In genomic region chr1:156241311-156241811, GRCh38 we compare ENCODE assay signal across 9 cellular contexts. TPM values are rescaled to one million over a fixed set of nuclear protein-coding genes. Genes with fewer than 3 reads are reported as not detected.
DNase-seq lines count a peak whose midpoint lies in the region; ATAC-seq, FAIRE-seq and TF ChIP-seq lines count a peak whose summit lies in the region.
"Had no signal": no experiment of that assay in that cellular context is flagged by ENCODE, and none has a peak within 500 bp of the region (broad histone marks: within the 10 kb centered on the region; RNA-seq: fewer than 3 reads in every experiment).

No MANE protein-coding gene starts in this region.

- H3K36me3 ChIP-seq in K562 (ENCODE audit: control insufficient read depth, insufficient read depth, low read length): peaks cover 24% of the 10 kb centered on the region; the same call in 2 of the 3 replicates

- intact Hi-C loops in K562 (cut with micrococcal nuclease): no loop called here

- no peaks in the 10 kb centered on the region for H3K9me3 Mint-ChIP-seq in activated naive CD4-positive, alpha-beta T cell treated with anti-CD3 and anti-CD28 coated beads, Interleukin-2, amount 50 U/mL, for 72 hours
- no peaks in the 10 kb centered on the region for H3K9me3 Mint-ChIP-seq in type B pancreatic cell

- no peaks in the 10 kb centered on the region; the same call in 1 of the 2 replicates for H4K20me1 ChIP-seq in K562 (replicated peaks; ENCODE audit: control insufficient read depth, insufficient read depth, low read length)

- no peak for FAIRE-seq in K562 (lab: Jason Lieb, UNC)

- ATAC-seq in activated naive CD4-positive, alpha-beta T cell treated with anti-CD3 and anti-CD28 coated beads, Interleukin-2, amount 50 U/mL, for 72 hours: no peak
- ATAC-seq in K562: peak; percentile 10; the same call in 1 of the 3 replicates

- in situ Hi-C loops in K562 (cut with MboI): no loop called here

- peaks cover 3% of the 10 kb centered on the region for H3K9me1 ChIP-seq in K562 (ENCODE audit: control insufficient read depth, insufficient read depth, low read length)

- no peaks in the 10 kb centered on the region for H3K4me1 Mint-ChIP-seq in type B pancreatic cell (ENCODE audit: unreplicated experiment)

- H3K36me3 Mint-ChIP-seq in activated naive CD4-positive, alpha-beta T cell treated with anti-CD3 and anti-CD28 coated beads, Interleukin-2, amount 50 U/mL, for 72 hours: peaks cover 9 to 22% of the 10 kb centered on the region in 2 donors
- peaks cover 10% of the 10 kb centered on the region for H3K36me3 Mint-ChIP-seq in type B pancreatic cell

- H3K79me2 ChIP-seq in K562 (ENCODE audit: control insufficient read depth, insufficient read depth, low read length): no peaks in the 10 kb centered on the region

- no peak overlapping the region for H2AFZ ChIP-seq in K562 (ENCODE audit: low read depth, low read length)

- POLR2A ChIA-PET in K562 (lab: Yijun Ruan, JAX): interaction anchor here (0.5 to 2.0 kb wide), 4 partner anchors 9 to 268 kb away, joined by 3 to 7 read pairs (median 3); no protein-coding TSS in a partner anchor

- peak overlapping the region in 1 of 2 experiments; percentile 19; a peak in 2 of 4 replicates for H3K9ac ChIP-seq in K562 (ENCODE audit: insufficient read depth in 1 of 2, low read depth in 2 of 2, low read length in 2 of 2)

- no peak for TF ChIP-seq RAD21 in K562 (CRISPR knock-in tag; conservative IDR thresholded peaks at IDR 0.05 in 1 of 2, IDR thresholded peaks at IDR 0.05 in 1 of 2)

- no peak overlapping the region for H3K4me3 ChIP-seq in K562
- H3K4me3 ChIP-seq: tibial nerve had no signal

- H3K27ac Mint-ChIP-seq in activated naive CD4-positive, alpha-beta T cell treated with anti-CD3 and anti-CD28 coated beads, Interleukin-2, amount 50 U/mL, for 72 hours: peak overlapping the region; percentile 22 to 58
- no peak overlapping the region for H3K27ac Mint-ChIP-seq in type B pancreatic cell

- H3K4me2 ChIP-seq in K562 (ENCODE audit: insufficient read depth, low read length): no peak overlapping the region

- H3K9me3 ChIP-seq in K562 (replicated peaks; ENCODE audit: control insufficient read depth, insufficient read depth, low read depth, low read length): no peaks in the 10 kb centered on the region
- H3K9me3 ChIP-seq: tibial nerve had no signal

- no peak for DNase-seq in activated naive CD4-positive, alpha-beta T cell treated with anti-CD3 and anti-CD28 coated beads, Interleukin-2, amount 50 U/mL, for 72 hours (ENCODE audit: low spot score in 2 of 2)
- no peak for DNase-seq in activated naive CD4-positive, alpha-beta T cell (lab: John Stamatoyannopoulos, UW)
- DNase-seq in K562 (ENCODE audit: extremely low read depth in 1 of 4, low spot score in 3 of 4) (no peak), stromal cell of bone marrow (ENCODE audit: low read depth) (peak; percentile 36), type B pancreatic cell (ENCODE audit: extremely low spot score, unreplicated experiment) (no peak)
- DNase-seq in activated effector memory CD4-positive, alpha-beta T cell treated with anti-CD3 and anti-CD28 coated beads, Interleukin-2, amount 50 U/mL, for 16 hours: no peak
- DNase-seq: SIG-M5; stimulated activated CD4-positive, alpha-beta T cell treated with anti-CD3 and anti-CD28 coated beads, Interleukin-2, amount 100 ng/mL, for 24 hours had no signal

- H3K27ac ChIP-seq in K562 (ENCODE audit: extremely low read depth, low read depth, low read length): no peak overlapping the region

- TF ChIP-seq POLR2A in K562 (conservative IDR thresholded peaks at IDR 0.05): 0 out of 2 replicates have a peak, but pooled peaks have one; percentile 37

- H3K4me3 Mint-ChIP-seq in type B pancreatic cell: no peak overlapping the region

- BruUV-seq in K562 (replicated peaks; lab: Mats Ljungman, UMichigan): no TSS peak

- peaks cover 0 to 35% of the 10 kb centered on the region in 2 experiments; a peak in 2 of 5 replicates for H3K4me1 ChIP-seq in K562 (replicated peaks in 1 of 2; ENCODE audit: control insufficient read depth in 2 of 2, insufficient read depth in 2 of 2, low read length in 2 of 2)

- CTCF ChIA-PET in K562 (lab: Yijun Ruan, JAX; ENCODE audit: low intra/inter-chr PET ratio): no interaction called here

- TF ChIP-seq EP300 in K562 (IDR thresholded peaks at IDR 0.05; ENCODE audit: low read length): no peak

- no peaks in the 10 kb centered on the region for H3K27me3 ChIP-seq in K562 (ENCODE audit: control insufficient read depth in 2 of 2, insufficient read depth in 2 of 2, low read length in 2 of 2)
- H3K27me3 ChIP-seq: tibial nerve had no signal

- 54% methylated on average over 15 of the region's 15 CpGs for WGBS in K562 (ENCODE audit: insufficient coverage, low coverage, missing lambda C conversion rate)

- TF ChIP-seq CTCF in K562 (IDR thresholded peaks at IDR 0.05 in 2 of 3, conservative IDR thresholded peaks at IDR 0.05 in 1 of 3; ENCODE audit: insufficient read depth in 2 of 3, low read depth in 1 of 3, low read length in 3 of 3) (no peak), type B pancreatic cell (conservative IDR thresholded peaks at IDR 0.05) (no peak)

- no peaks in the 10 kb centered on the region for H3K27me3 Mint-ChIP-seq in type B pancreatic cell

RNA-seq across cellular contexts. Expression of gene BGLAP, which starts 0.6 kb away (rescaled TPM):
- 1 to 10 TPM; 4.3 to 9.7 TPM for total RNA-seq in activated naive CD4-positive, alpha-beta T cell treated with anti-CD3 and anti-CD28 coated beads, Interleukin-2, amount 50 U/mL, for 72 hours
- 3.2 and 9.2 TPM in 2 replicates for total RNA-seq in K562 (2011; cell fraction: chromatin; rRNA removed; ENCODE audit: low replicate concordance)
- 5.9 and 10.2 TPM in 2 replicates for total RNA-seq in K562 (2011; cell fraction: nucleolus; rRNA removed)
- 3.1 and 9.2 TPM in 2 replicates for total RNA-seq in K562 (2011; cell fraction: nucleoplasm; rRNA removed)
- total RNA-seq in K562 (2014; rRNA removed) (0.23 and 0.82 TPM in 2 replicates), K562 (2014; rRNA removed; fragmentation: Illumina TruSeq; extraction: Trizol) (0.15 TPM in 1 of 2 replicates, not detected in the other), K562 (2015; rRNA removed; fragmentation: Illumina TruSeq; extraction: Trizol) (0.33 and 0.49 TPM in 2 replicates), K562 (2021) (0.22 and 1.2 TPM in 2 replicates), type B pancreatic cell (ENCODE audit: low replicate concordance) (0.64 and 3.1 TPM in 2 replicates)
- polyA plus RNA-seq in K562 (2011; rRNA removed) (0.54 and 0.92 TPM in 2 replicates), K562 (2014; fragmentation: Illumina TruSeq; extraction: Trizol) (not detected in 2 replicates), K562 (2014; fragmentation: Nextera tagmentation; extraction: Ambion mirVana) (not detected), K562 (2014; rRNA removed) (1.4 and 1.6 TPM in 2 replicates)
- polyA plus RNA-seq in K562 (2011; cell fraction: cytosol; rRNA removed): 0.63 and 1.2 TPM in 2 replicates
- polyA plus RNA-seq in K562 (2011; cell fraction: nucleus; rRNA removed): 4.3 and 7.0 TPM in 2 replicates
- 0.51 and 0.96 TPM in 2 replicates for polyA plus RNA-seq in K562 (2012)
- not detected in 2 replicates for polyA minus RNA-seq in K562 (2011; rRNA and poly(A)+ RNA removed)
- not detected in 2 replicates for polyA minus RNA-seq in K562 (2011; cell fraction: cytosol; rRNA and poly(A)+ RNA removed)
- 1.2 and 1.4 TPM in 2 replicates for polyA minus RNA-seq in K562 (2011; cell fraction: nucleus; rRNA and poly(A)+ RNA removed)

RNA-seq across cellular contexts. Expression of gene PAQR6, which starts 6.5 kb away (rescaled TPM):
- 1 to 10 TPM; 9.3 to 9.5 TPM for total RNA-seq in activated naive CD4-positive, alpha-beta T cell treated with anti-CD3 and anti-CD28 coated beads, Interleukin-2, amount 50 U/mL, for 72 hours
- total RNA-seq in K562 (2011; cell fraction: chromatin; rRNA removed; ENCODE audit: low replicate concordance): 2.9 and 5.5 TPM in 2 replicates
- 3.5 and 4.3 TPM in 2 replicates for total RNA-seq in K562 (2011; cell fraction: nucleolus; rRNA removed)
- total RNA-seq in K562 (2011; cell fraction: nucleoplasm; rRNA removed): 2.9 and 3.6 TPM in 2 replicates
- total RNA-seq in K562 (2014; rRNA removed): 0.86 TPM in 2 replicates
- 0.32 and 0.62 TPM in 2 replicates for total RNA-seq in K562 (2014; rRNA removed; fragmentation: Illumina TruSeq; extraction: Trizol)
- 0.64 and 0.72 TPM in 2 replicates for total RNA-seq in K562 (2015; rRNA removed; fragmentation: Illumina TruSeq; extraction: Trizol)
- 1.0 and 1.2 TPM in 2 replicates for total RNA-seq in K562 (2021)
- polyA plus RNA-seq in K562 (2011; rRNA removed): 0.52 and 1.4 TPM in 2 replicates
- 1.2 and 1.3 TPM in 2 replicates for polyA plus RNA-seq in K562 (2011; cell fraction: cytosol; rRNA removed)
- 10.9 and 15.4 TPM in 2 replicates for polyA plus RNA-seq in K562 (2011; cell fraction: nucleus; rRNA removed)
- polyA plus RNA-seq in K562 (2012): 1.6 and 4.4 TPM in 2 replicates
- 0.59 and 0.73 TPM in 2 replicates for polyA plus RNA-seq in K562 (2014; fragmentation: Illumina TruSeq; extraction: Trizol)
- polyA plus RNA-seq in K562 (2014; fragmentation: Nextera tagmentation; extraction: Ambion mirVana): under 1 TPM; 0.07 to 0.23 TPM
- polyA plus RNA-seq in K562 (2014; rRNA removed): 1.3 and 1.8 TPM in 2 replicates
- not detected in 2 replicates for polyA minus RNA-seq in K562 (2011; rRNA and poly(A)+ RNA removed)
- not detected in 2 replicates for polyA minus RNA-seq in K562 (2011; cell fraction: cytosol; rRNA and poly(A)+ RNA removed)
- 0.67 and 1.00 TPM in 2 replicates for polyA minus RNA-seq in K562 (2011; cell fraction: nucleus; rRNA and poly(A)+ RNA removed)
- total RNA-seq in type B pancreatic cell (ENCODE audit: low replicate concordance): 9.2 and 19.0 TPM in 2 replicates

RNA-seq across cellular contexts. Expression of gene PMF1, which starts 28.6 kb away (rescaled TPM):
- total RNA-seq in activated naive CD4-positive, alpha-beta T cell treated with anti-CD3 and anti-CD28 coated beads, Interleukin-2, amount 50 U/mL, for 72 hours: 100 to 1,000 TPM; 120 to 156 TPM
- total RNA-seq in K562 (2011; cell fraction: chromatin; rRNA removed; ENCODE audit: low replicate concordance): 31.8 and 57.2 TPM in 2 replicates
- 34.9 and 36.7 TPM in 2 replicates for total RNA-seq in K562 (2011; cell fraction: nucleolus; rRNA removed)
- 40.1 and 51.5 TPM in 2 replicates for total RNA-seq in K562 (2011; cell fraction: nucleoplasm; rRNA removed)
- total RNA-seq in K562 (2014; rRNA removed) (88.4 and 88.8 TPM in 2 replicates), K562 (2014; rRNA removed; fragmentation: Illumina TruSeq; extraction: Trizol) (44.2 and 50.3 TPM in 2 replicates), K562 (2015; rRNA removed; fragmentation: Illumina TruSeq; extraction: Trizol) (61.5 and 63.0 TPM in 2 replicates), K562 (2021) (69.8 and 71.0 TPM in 2 replicates), type B pancreatic cell (ENCODE audit: low replicate concordance) (56.1 and 62.0 TPM in 2 replicates)
- polyA plus RNA-seq in K562 (2011; rRNA removed) (74.1 and 79.0 TPM in 2 replicates), K562 (2014; fragmentation: Illumina TruSeq; extraction: Trizol) (80.5 and 82.2 TPM in 2 replicates), K562 (2014; fragmentation: Nextera tagmentation; extraction: Ambion mirVana) (10 to 100 TPM in 1 of 2 experiments, 1 to 10 TPM in 1; 9.4 to 18.9 TPM), K562 (2014; rRNA removed) (89.5 and 92.9 TPM in 2 replicates)
- polyA plus RNA-seq in K562 (2011; cell fraction: cytosol; rRNA removed): 146 and 169 TPM in 2 replicates
- 53.6 and 54.3 TPM in 2 replicates for polyA plus RNA-seq in K562 (2011; cell fraction: nucleus; rRNA removed)
- polyA plus RNA-seq in K562 (2012): 52.9 and 60.4 TPM in 2 replicates
- 28.4 and 28.8 TPM in 2 replicates for polyA minus RNA-seq in K562 (2011; rRNA and poly(A)+ RNA removed)
- polyA minus RNA-seq in K562 (2011; cell fraction: cytosol; rRNA and poly(A)+ RNA removed): 22.6 and 27.6 TPM in 2 replicates
- polyA minus RNA-seq in K562 (2011; cell fraction: nucleus; rRNA and poly(A)+ RNA removed): 7.7 and 9.9 TPM in 2 replicates

RNA-seq across cellular contexts. Expression of gene SMG5, which starts 41.3 kb away (rescaled TPM):
- 100 to 1,000 TPM in 1 of 2 donors, 10 to 100 TPM in 1; 80.4 to 115 TPM for total RNA-seq in activated naive CD4-positive, alpha-beta T cell treated with anti-CD3 and anti-CD28 coated beads, Interleukin-2, amount 50 U/mL, for 72 hours
- 126 and 277 TPM in 2 replicates for total RNA-seq in K562 (2011; cell fraction: chromatin; rRNA removed; ENCODE audit: low replicate concordance)
- total RNA-seq in K562 (2011; cell fraction: nucleolus; rRNA removed): 112 and 123 TPM in 2 replicates
- 105 and 122 TPM in 2 replicates for total RNA-seq in K562 (2011; cell fraction: nucleoplasm; rRNA removed)
- total RNA-seq in K562 (2014; rRNA removed) (56.0 and 71.6 TPM in 2 replicates), K562 (2014; rRNA removed; fragmentation: Illumina TruSeq; extraction: Trizol) (33.1 and 41.4 TPM in 2 replicates), K562 (2015; rRNA removed; fragmentation: Illumina TruSeq; extraction: Trizol) (53.1 and 53.7 TPM in 2 replicates), K562 (2021) (78.4 and 85.9 TPM in 2 replicates), type B pancreatic cell (ENCODE audit: low replicate concordance) (91.0 and 91.3 TPM in 2 replicates)
- polyA plus RNA-seq in K562 (2011; rRNA removed) (41.4 and 53.9 TPM in 2 replicates), K562 (2014; fragmentation: Illumina TruSeq; extraction: Trizol) (69.4 and 69.7 TPM in 2 replicates), K562 (2014; fragmentation: Nextera tagmentation; extraction: Ambion mirVana) (1 to 10 TPM; 1.4 to 1.6 TPM), K562 (2014; rRNA removed) (53.0 and 58.7 TPM in 2 replicates)
- polyA plus RNA-seq in K562 (2011; cell fraction: cytosol; rRNA removed): 33.8 and 36.1 TPM in 2 replicates
- 202 and 245 TPM in 2 replicates for polyA plus RNA-seq in K562 (2011; cell fraction: nucleus; rRNA removed)
- 44.7 and 57.3 TPM in 2 replicates for polyA plus RNA-seq in K562 (2012)
- 27.6 and 30.1 TPM in 2 replicates for polyA minus RNA-seq in K562 (2011; rRNA and poly(A)+ RNA removed)
- 18.5 and 20.0 TPM in 2 replicates for polyA minus RNA-seq in K562 (2011; cell fraction: cytosol; rRNA and poly(A)+ RNA removed)
- 29.4 and 36.3 TPM in 2 replicates for polyA minus RNA-seq in K562 (2011; cell fraction: nucleus; rRNA and poly(A)+ RNA removed)

RNA-seq across cellular contexts. Expression of gene TMEM79, which starts 42.8 kb away (rescaled TPM):
- 10 to 100 TPM; 11.0 to 24.4 TPM for total RNA-seq in activated naive CD4-positive, alpha-beta T cell treated with anti-CD3 and anti-CD28 coated beads, Interleukin-2, amount 50 U/mL, for 72 hours
- total RNA-seq in K562 (2011; cell fraction: chromatin; rRNA removed; ENCODE audit: low replicate concordance): 7.9 and 23.3 TPM in 2 replicates
- 23.9 and 26.5 TPM in 2 replicates for total RNA-seq in K562 (2011; cell fraction: nucleolus; rRNA removed)
- 14.7 and 15.8 TPM in 2 replicates for total RNA-seq in K562 (2011; cell fraction: nucleoplasm; rRNA removed)
- total RNA-seq in K562 (2014; rRNA removed) (3.8 and 6.9 TPM in 2 replicates), K562 (2014; rRNA removed; fragmentation: Illumina TruSeq; extraction: Trizol) (2.1 and 2.6 TPM in 2 replicates), K562 (2015; rRNA removed; fragmentation: Illumina TruSeq; extraction: Trizol) (5.1 and 5.4 TPM in 2 replicates), K562 (2021) (6.8 and 7.2 TPM in 2 replicates), type B pancreatic cell (ENCODE audit: low replicate concordance) (18.1 and 43.8 TPM in 2 replicates)
- polyA plus RNA-seq in K562 (2011; rRNA removed) (4.0 and 4.8 TPM in 2 replicates), K562 (2014; fragmentation: Illumina TruSeq; extraction: Trizol) (5.6 and 5.7 TPM in 2 replicates), K562 (2014; fragmentation: Nextera tagmentation; extraction: Ambion mirVana) (1 to 10 TPM in 1 of 2 experiments, under 1 TPM in 1; 0.69 to 1.2 TPM), K562 (2014; rRNA removed) (6.1 and 8.3 TPM in 2 replicates)
- polyA plus RNA-seq in K562 (2011; cell fraction: cytosol; rRNA removed): 5.0 and 12.1 TPM in 2 replicates
- polyA plus RNA-seq in K562 (2011; cell fraction: nucleus; rRNA removed): 10.3 and 25.9 TPM in 2 replicates
- polyA plus RNA-seq in K562 (2012): 5.7 and 9.5 TPM in 2 replicates
- polyA minus RNA-seq in K562 (2011; rRNA and poly(A)+ RNA removed): 2.3 TPM in 2 replicates
- polyA minus RNA-seq in K562 (2011; cell fraction: cytosol; rRNA and poly(A)+ RNA removed): 1.6 and 2.3 TPM in 2 replicates
- 7.0 and 10.9 TPM in 2 replicates for polyA minus RNA-seq in K562 (2011; cell fraction: nucleus; rRNA and poly(A)+ RNA removed)
